19 cellular contexts compared by ENCODE assay signal in genomic region chr18:29154196-29154757, GRCh38.
DNase-seq lines count a peak whose midpoint lies in the region; ATAC-seq and TF ChIP-seq lines count a peak whose summit lies in the region.
"Had no signal": no experiment of that assay in that cellular context is flagged by ENCODE, and none has a peak within 500 bp of the region (broad histone marks: within the 10 kb centered on the region; RNA-seq: fewer than 3 reads in every experiment).

No MANE protein-coding gene starts in this region.

- H4K5ac ChIP-seq in mesendoderm (ENCODE audit: low read length): no peak overlapping the region

- no peak overlapping the region for H3K4me3 Mint-ChIP-seq in endodermal cell
- H3K4me3 Mint-ChIP-seq: activated naive CD8-positive, alpha-beta T cell; B cell; T-helper 1 cell treated with Interleukin-12 subunit alpha and Interleukin-12 subunit beta and Interleukin-4 antibody, amounts not matched to agents 30 μg/mL and 1 μg/mL, for 36 hours had no signal

- H3K36me3 ChIP-seq in endodermal cell (ENCODE audit: control insufficient read depth, insufficient read depth, low read length) (peaks cover 5% of the 10 kb centered on the region), mesendoderm (ENCODE audit: control insufficient read depth, insufficient read depth, low read length) (no peaks in the 10 kb centered on the region), mucosa of descending colon (ENCODE audit: low read depth) (no peaks in the 10 kb centered on the region)
- H3K36me3 ChIP-seq: Peyer's patch, thyroid gland had no signal

- no peak overlapping the region for H2AK5ac ChIP-seq in mesendoderm (ENCODE audit: low read length)

- no peak overlapping the region for H2BK5ac ChIP-seq in mesendoderm (ENCODE audit: low read length)

- H3K56ac ChIP-seq in mesendoderm (ENCODE audit: low read length): no peak overlapping the region

- WGBS in endodermal cell (ENCODE audit: insufficient coverage in 1 of 2, insufficient read length in 1 of 2), 2 experiments: 100% methylated on average over 1 of the region's 1 CpG; no CpG with 5 or more reads in 1 of the 2 experiments
- no CpG with 5 or more reads among the region's 1 CpG for WGBS in mesendoderm (ENCODE audit: extremely low coverage, insufficient coverage, low lambda C conversion rate)

- H3K9ac ChIP-seq in endodermal cell (ENCODE audit: extremely low read depth, low read length, poor library complexity, severe bottlenecking): no peak overlapping the region
- no peak overlapping the region for H3K9ac ChIP-seq in mesendoderm (ENCODE audit: low read length)

- H3K27ac ChIP-seq in endodermal cell (ENCODE audit: low read depth, low read length) (no peak overlapping the region), mesendoderm (ENCODE audit: low read depth, low read length) (no peak overlapping the region)
- H3K27ac ChIP-seq: Peyer's patch, thyroid gland had no signal

- no peak overlapping the region for H3K4me3 ChIP-seq in endodermal cell (ENCODE audit: low read length)
- no peak overlapping the region for H3K4me3 ChIP-seq in mesendoderm (ENCODE audit: low read length)
- no peak overlapping the region for H3K4me3 ChIP-seq in mucosa of descending colon
- H3K4me3 ChIP-seq: Peyer's patch, thyroid gland had no signal

- peaks cover 11% of the 10 kb centered on the region for H3K4me1 ChIP-seq in endodermal cell (ENCODE audit: control insufficient read depth, insufficient read depth, low read length)
- no peaks in the 10 kb centered on the region for H3K4me1 ChIP-seq in mesendoderm (ENCODE audit: control insufficient read depth, low read depth, low read length)
- H3K4me1 ChIP-seq in mucosa of descending colon (ENCODE audit: low read depth): no peaks in the 10 kb centered on the region
- H3K4me1 ChIP-seq: Peyer's patch, thyroid gland had no signal

- no peak overlapping the region for H4K8ac ChIP-seq in mesendoderm (ENCODE audit: low read depth, low read length)

- no peak overlapping the region for H3K4me2 ChIP-seq in mesendoderm (ENCODE audit: low read length)

- H3K79me1 ChIP-seq in mesendoderm (ENCODE audit: low read length): no peaks in the 10 kb centered on the region

- H2BK15ac ChIP-seq in mesendoderm (replicated peaks; ENCODE audit: low read depth): peak overlapping the region; percentile 85

- peaks cover 4% of the 10 kb centered on the region for H3K9me3 Mint-ChIP-seq in endodermal cell

- H2BK120ac ChIP-seq in mesendoderm (ENCODE audit: low read depth, low read length): peak overlapping the region; percentile 28

- TF ChIP-seq CTCF in endodermal cell (conservative IDR thresholded peaks at IDR 0.05): no peak
- no peak for TF ChIP-seq CTCF in mucosa of descending colon (IDR thresholded peaks at IDR 0.05)

- H3K23ac ChIP-seq in mesendoderm (ENCODE audit: low read length): no peak overlapping the region

- DNase-seq in AG08396 (ENCODE audit: low spot score) (peak; percentile 16), NCI-H226 (peak; percentile 25), endodermal cell (no peak), mesendoderm (no peak), SIG-M5 treated with dmso at 0.1 percent for 504 hours (lab: John Stamatoyannopoulos, UW; ENCODE audit: unreplicated experiment) (no peak), NCI-H2107 treated with DMSO at 0.1 percent for 48 hours (lab: John Stamatoyannopoulos, UW; ENCODE audit: unreplicated experiment) (no peak), mucosa of descending colon (no peak), 8988T (no peak)
- DNase-seq: activated CD4-positive, CD25-positive, alpha-beta regulatory T cell treated with anti-CD3 and anti-CD28 coated beads, Interleukin-2, amount 50 U/mL, for 72 hours; activated T-cell treated with anti-CD3 and anti-CD28 coated beads for 4 hours; foreskin melanocyte; midbrain; NCI-H1105; Peyer's patch; posterior cingulate gyrus; thyroid gland had no signal

- no peak overlapping the region for H3K4ac ChIP-seq in mesendoderm (ENCODE audit: low read depth, low read length)

- H3K18ac ChIP-seq in mesendoderm (ENCODE audit: low read length): no peak overlapping the region

- peaks cover 21% of the 10 kb centered on the region for H3K4me1 Mint-ChIP-seq in endodermal cell
- H3K4me1 Mint-ChIP-seq: B cell had no signal

- ATAC-seq in mucosa of descending colon: no peak

- H3K27me3 ChIP-seq in endodermal cell (ENCODE audit: control insufficient read depth, insufficient read depth, low read length, poor library complexity, severe bottlenecking) (no peaks in the 10 kb centered on the region), mesendoderm (ENCODE audit: insufficient read depth, low read length, poor library complexity) (no peaks in the 10 kb centered on the region)
- H3K27me3 ChIP-seq: Peyer's patch, thyroid gland had no signal

- peak overlapping the region; percentile 24 for H3K27ac Mint-ChIP-seq in endodermal cell
- H3K27ac Mint-ChIP-seq: activated naive CD8-positive, alpha-beta T cell; B cell; T-helper 1 cell treated with Interleukin-12 subunit alpha and Interleukin-12 subunit beta and Interleukin-4 antibody, amounts not matched to agents 30 μg/mL and 1 μg/mL, for 36 hours had no signal

- no peaks in the 10 kb centered on the region for H3K79me2 ChIP-seq in mesendoderm (ENCODE audit: control insufficient read depth, insufficient read depth, low read length)

- H3K36me3 Mint-ChIP-seq in endodermal cell (ENCODE audit: low read depth): no peaks in the 10 kb centered on the region
- H3K36me3 Mint-ChIP-seq: activated naive CD8-positive, alpha-beta T cell had no signal

- H3K9me3 ChIP-seq in endodermal cell (ENCODE audit: control insufficient read depth, low read length) (peaks cover 11% of the 10 kb centered on the region), mucosa of descending colon (peaks cover 10% of the 10 kb centered on the region)
- H3K9me3 ChIP-seq: Peyer's patch, thyroid gland had no signal

- intact Hi-C loops in mucosa of descending colon (cut with DNase I, micrococcal nuclease): no loop called here

- no peaks in the 10 kb centered on the region for H3K27me3 Mint-ChIP-seq in endodermal cell (ENCODE audit: insufficient read depth)
- H3K27me3 Mint-ChIP-seq: activated naive CD8-positive, alpha-beta T cell; B cell had no signal

Comparison
In these comparisons a context has a peak if more than half of its experiments do, and no peak if none do; other contexts are left out.
1. DNase-seq: peak in AG08396 (single experiment) and NCI-H226 (single experiment); none in endodermal cell (single experiment), mesendoderm (single experiment), SIG-M5 treated with dmso at 0.1 percent for 504 hours (single experiment), NCI-H2107 treated with DMSO at 0.1 percent for 48 hours (single experiment), mucosa of descending colon (0 of 3) and 8988T (single experiment).